Comparison of ENCODE assay signal across 9 cellular contexts in genomic region chr2:152222975-152223638, GRCh38. TPM values are rescaled to one million over a fixed set of nuclear protein-coding genes. Genes with fewer than 3 reads are reported as not detected.
DNase-seq lines count a peak whose midpoint lies in the region; ATAC-seq, FAIRE-seq and TF ChIP-seq lines count a peak whose summit lies in the region.
"Had no signal": no experiment of that assay in that cellular context is flagged by ENCODE, and none has a peak within 500 bp of the region (broad histone marks: within the 10 kb centered on the region; RNA-seq: fewer than 3 reads in every experiment).

No MANE protein-coding gene starts in this region.

- peak; percentile 29 for DNase-seq in HS-27A (ENCODE audit: low read depth)
- DNase-seq in RCC 7860 (ENCODE audit: low spot score) = peak; percentile 29
- peak; percentile 58 for DNase-seq in globus pallidus (ENCODE audit: low spot score)
- DNase-seq in smooth muscle cell (lab: John Stamatoyannopoulos, UW; ENCODE audit: unreplicated experiment) = no peak
- no peak for DNase-seq in iPS-NIHi11 (ENCODE audit: low spot score)

- H3K27me3 ChIP-seq in smooth muscle cell (ENCODE audit: low read depth) = no peaks in the 10 kb centered on the region

- H3F3A ChIP-seq in smooth muscle cell (ENCODE audit: low read depth) = peaks cover 12% of the 10 kb centered on the region

- H3K27ac ChIP-seq in smooth muscle cell (ENCODE audit: low read depth) = no peak overlapping the region

- no peak overlapping the region for H3K9ac ChIP-seq in smooth muscle cell (ENCODE audit: low read depth)

- TF ChIP-seq CTCF in smooth muscle cell (IDR thresholded peaks at IDR 0.05; ENCODE audit: borderline replicate concordance, insufficient read depth, poor library complexity, severe bottlenecking) = no peak

- no peaks in the 10 kb centered on the region for H3K79me2 ChIP-seq in smooth muscle cell (ENCODE audit: low read depth)

- H3K4me3 ChIP-seq in smooth muscle cell = no peak overlapping the region

- peaks cover 12% of the 10 kb centered on the region for H3K4me1 ChIP-seq in smooth muscle cell (ENCODE audit: low read depth)

- H3K9me3 ChIP-seq in smooth muscle cell (replicated peaks; ENCODE audit: low read depth) = no peaks in the 10 kb centered on the region

- peak; percentile 46 for FAIRE-seq in RCC 7860 (lab: Jason Lieb, UNC)
- FAIRE-seq: colon had no signal

- H3K36me3 ChIP-seq in smooth muscle cell (ENCODE audit: low read depth) = no peaks in the 10 kb centered on the region

- WGBS in smooth muscle cell (ENCODE audit: low lambda C conversion rate) = 54% methylated on average over 7 of the region's 7 CpGs

- H3K4me2 ChIP-seq in smooth muscle cell = peak overlapping the region; percentile 72

- ATAC-seq in GM21526 (IDR thresholded peaks at IDR 0.05; ENCODE audit: low FRiP score, unreplicated experiment) (no peak), HG03196 (IDR thresholded peaks at IDR 0.05; ENCODE audit: unreplicated experiment) (no peak), GM19351 (IDR thresholded peaks at IDR 0.05; ENCODE audit: unreplicated experiment) (no peak)

- H2AFZ ChIP-seq in smooth muscle cell (ENCODE audit: low read depth) = peak overlapping the region; percentile 0

- no peaks in the 10 kb centered on the region for H4K20me1 ChIP-seq in smooth muscle cell (ENCODE audit: low read depth)

RNA-seq across cellular contexts. Expression of gene STAM2, which starts 47.5 kb away (rescaled TPM):
- total RNA-seq in smooth muscle cell = 58.2 and 59.6 TPM in 2 replicates
- polyA plus RNA-seq in smooth muscle cell = 11.9 and 12.2 TPM in 2 replicates

Comparison
In these comparisons a context has a peak if more than half of its experiments do, and no peak if none do; other contexts are left out.
1. DNase-seq: peak in HS-27A (single experiment), RCC 7860 (single experiment) and globus pallidus (single experiment); none in smooth muscle cell (single experiment) and iPS-NIHi11 (single experiment).